ENCODE assay signal across 14 cellular contexts in the genomic region with DNA sequence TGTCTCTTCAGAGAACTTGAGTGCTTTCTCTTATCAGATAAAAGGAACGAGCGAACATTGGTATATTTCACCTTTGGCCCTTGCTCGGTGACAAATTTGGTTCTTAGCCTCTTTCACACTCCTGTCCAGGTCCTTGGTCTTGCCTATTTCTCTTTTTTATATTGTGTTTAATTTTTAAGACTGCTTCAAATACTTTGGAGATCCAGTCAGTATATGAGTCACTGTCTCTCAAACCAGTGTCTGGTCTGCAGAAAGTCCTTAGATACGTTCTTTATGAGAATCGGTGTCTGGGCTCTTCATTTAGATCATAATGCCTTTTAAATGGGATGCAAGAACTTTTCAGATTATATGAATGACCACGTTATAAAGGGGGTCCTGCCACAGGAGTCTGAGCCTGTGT. TPM values are rescaled to one million over a fixed set of nuclear protein-coding genes. Genes with fewer than 3 reads are reported as not detected.
DNase-seq lines count a peak whose midpoint lies in the region; ATAC-seq and TF ChIP-seq lines count a peak whose summit lies in the region.
"Had no signal": no experiment of that assay in that cellular context is flagged by ENCODE, and none has a peak within 500 bp of the region (broad histone marks: within the 10 kb centered on the region; RNA-seq: fewer than 3 reads in every experiment).

No MANE protein-coding gene starts in this region.

- no peak for TF ChIP-seq CTCF in right lobe of liver (IDR thresholded peaks at IDR 0.05)

- no peak for ATAC-seq in right lobe of liver
- ATAC-seq in HG03354 (IDR thresholded peaks at IDR 0.05; ENCODE audit: poor library complexity, severe bottlenecking, unreplicated experiment): no peak
- ATAC-seq in HG02623 (IDR thresholded peaks at IDR 0.05; ENCODE audit: unreplicated experiment): no peak

- H3K27me3 ChIP-seq in right lobe of liver: no peaks in the 10 kb centered on the region
- H3K27me3 ChIP-seq: testis had no signal

- intact Hi-C loops in right lobe of liver (cut with DNase I): no loop called here

- H3K36me3 ChIP-seq in right lobe of liver: no peaks in the 10 kb centered on the region

- no peak for TF ChIP-seq POLR2A in right lobe of liver (IDR thresholded peaks at IDR 0.05)

- H3K9me3 ChIP-seq in right lobe of liver: no peaks in the 10 kb centered on the region
- H3K9me3 ChIP-seq: testis had no signal

- H3K4me1 ChIP-seq in right lobe of liver: peaks cover 0 to 64% (median 23%) of the 10 kb centered on the region in 4 donors

- in situ Hi-C loops in ACHN (cut with HindIII; ENCODE audit: low pct_ligation_motif_present, low pct_unique_long_range_greater_than_20kb, low sequenced_read_pairs): no loop called here

- DNase-seq in ACHN (peak; percentile 19), GM04503 (ENCODE audit: low read depth) (peak; percentile 31), astrocyte of the hippocampus (ENCODE audit: low read depth, low spot score) (peak; percentile 49), right lobe of liver (no peak), putamen (ENCODE audit: low spot score) (no peak), HPDE6-E6E7 (ENCODE audit: extremely low spot score) (no peak)
- DNase-seq: erythroblast; NCI-H1105 treated with DMSO at 0.1 percent for 48 hours; NCI-H226; occipital lobe; stimulated activated CD4-positive, alpha-beta T cell treated with anti-CD3 and anti-CD28 coated beads, Interleukin-12 subunit alpha, Interleukin-12 subunit beta, amount 100 ng/mL, for 4 hours; testis had no signal

- WGBS in right lobe of liver (ENCODE audit: insufficient coverage, low coverage, low lambda C conversion rate, missing lambda C conversion rate): 51% methylated on average over 6 of the region's 6 CpGs

- H3K4me3 ChIP-seq in right lobe of liver: no peak overlapping the region
- H3K4me3 ChIP-seq: testis had no signal

- peak overlapping the region in 2 of 3 donors; percentile 61 to 82 for H3K27ac ChIP-seq in right lobe of liver
- H3K27ac ChIP-seq: testis had no signal

RNA-seq across cellular contexts. Expression of a gene that starts 55.0 kb away (rescaled TPM):
- 100 to 1,000 TPM in 4 of 6 experiments, 10 to 100 TPM in 2; 36.2 to 197 (median 141) TPM for total RNA-seq in right lobe of liver

Comparison
In these comparisons a context has a peak if more than half of its experiments do, and no peak if none do; other contexts are left out.
1. DNase-seq: peak in ACHN (single experiment), GM04503 (single experiment) and astrocyte of the hippocampus (single experiment); none in right lobe of liver (0 of 3), putamen (single experiment) and HPDE6-E6E7 (single experiment).